ENCODE assay signal across 8 cellular contexts in genomic region chr9:62802719-62803079, GRCh38.
DNase-seq lines count a peak whose midpoint lies in the region; ATAC-seq, FAIRE-seq and TF ChIP-seq lines count a peak whose summit lies in the region.
"Not testable (repeated sequence)": the region's sequence is repeated elsewhere in the genome, so short reads cannot be mapped to it uniquely, and the experiment has no call there.

No MANE protein-coding gene starts in this region.

- peaks cover 30 to 40% (median 33%) of the 10 kb centered on the region in 3 donors for H3K4me1 Mint-ChIP-seq in CD8-positive, alpha-beta memory T cell

- dilution Hi-C loops in endothelial cell of umbilical vein (cut with MboI; ENCODE audit: extremely low pct_ligation_motif_present, low sequenced_read_pairs), result not testable (repeated sequence)

- not testable (repeated sequence) for H3K36me3 Mint-ChIP-seq in CD8-positive, alpha-beta memory T cell

- intact Hi-C loops in endothelial cell of umbilical vein (cut with micrococcal nuclease), result not testable (repeated sequence)

- TF ChIP-seq POLR2A in endothelial cell of umbilical vein (IDR thresholded peaks at IDR 0.05; ENCODE audit: low read depth, low read length), result not testable (repeated sequence)

- H2AFZ ChIP-seq in SU-DHL-6 (ENCODE audit: low read depth, low read length, severe bottlenecking) (peak overlapping the region; percentile 11), endothelial cell of umbilical vein (ENCODE audit: low read depth, low read length) (peak overlapping the region; percentile 96)

- not testable (repeated sequence) for H3K9me1 ChIP-seq in endothelial cell of umbilical vein (replicated peaks; ENCODE audit: control insufficient read depth, extremely low read depth, insufficient read depth, low read length)

- peaks cover 31 to 41% of the 10 kb centered on the region in 2 donors for H3K27me3 Mint-ChIP-seq in CD8-positive, alpha-beta memory T cell

- peak; percentile 0 for ATAC-seq in HG02870 (IDR thresholded peaks at IDR 0.05; ENCODE audit: unreplicated experiment)
- not testable (repeated sequence) for ATAC-seq in thoracic aorta (ENCODE audit: insufficient number of reproducible peaks, low FRiP score, low read depth)

- H3K9me2 ChIP-seq in SU-DHL-6 (replicated peaks; ENCODE audit: insufficient read depth, low read length), result not testable (repeated sequence)

- peaks cover 26% of the 10 kb centered on the region for H3K4me1 ChIP-seq in CD8-positive, alpha-beta memory T cell (ENCODE audit: insufficient read depth, low read length)
- not testable (repeated sequence) for H3K4me1 ChIP-seq in adipocyte (ENCODE audit: control insufficient read depth, insufficient read depth, low read length); endothelial cell of umbilical vein (ENCODE audit: control insufficient read depth, extremely low read depth, insufficient read depth, low read length); iPS-20b (ENCODE audit: insufficient read depth, low read length)
- H3K4me1 ChIP-seq in neutrophil (ENCODE audit: control insufficient read depth in 1 of 2, insufficient read depth in 1 of 2, low read depth in 1 of 2, low read length in 1 of 2) (peaks cover 30 to 46% of the 10 kb centered on the region in 2 experiments), thoracic aorta (ENCODE audit: control insufficient read depth in 1 of 2, low read depth in 2 of 2) (peaks cover 8 to 28% of the 10 kb centered on the region in 2 donors)

- H3K79me2 ChIP-seq in SU-DHL-6 (ENCODE audit: insufficient read depth, low read length); endothelial cell of umbilical vein (ENCODE audit: control insufficient read depth, insufficient read depth, low read length): not testable (repeated sequence)

- TF ChIP-seq CTCF in SU-DHL-6 (IDR thresholded peaks at IDR 0.05; ENCODE audit: insufficient read depth, low read length, poor library complexity, severe bottlenecking); endothelial cell of umbilical vein (IDR thresholded peaks at IDR 0.05; ENCODE audit: extremely low read depth in 1 of 2, insufficient read depth in 1 of 2, low read depth in 1 of 2, low read length in 2 of 2); neutrophil (IDR thresholded peaks at IDR 0.05); thoracic aorta (IDR thresholded peaks at IDR 0.05): not testable (repeated sequence)

- DNase-seq in CD8-positive, alpha-beta memory T cell; adipocyte (ENCODE audit: low read depth); endothelial cell of umbilical vein (ENCODE audit: low read depth, low spot score); thoracic aorta (ENCODE audit: low spot score): not testable (repeated sequence)

- H3K27ac ChIP-seq in CD8-positive, alpha-beta memory T cell (ENCODE audit: low read depth, low read length), result peak overlapping the region; percentile 67
- peak overlapping the region; percentile 74; the same call in 1 of the 2 replicates for H3K27ac ChIP-seq in SU-DHL-6 (ENCODE audit: low read depth, low read length)
- peak overlapping the region; percentile 77 for H3K27ac ChIP-seq in endothelial cell of umbilical vein (ENCODE audit: insufficient read depth, low read depth, low read length)
- not testable (repeated sequence) for H3K27ac ChIP-seq in iPS-20b (ENCODE audit: low read length)
- H3K27ac ChIP-seq in neutrophil, result peak overlapping the region; percentile 87
- H3K27ac ChIP-seq in thoracic aorta, result peak overlapping the region in 1 of 2 donors; percentile 23

- FAIRE-seq in endothelial cell of umbilical vein (lab: Jason Lieb, UNC), result not testable (repeated sequence)

- H4K20me1 ChIP-seq in SU-DHL-6 (ENCODE audit: low read depth, low read length); endothelial cell of umbilical vein (replicated peaks; ENCODE audit: control insufficient read depth, extremely low read depth, insufficient read depth, low read length): not testable (repeated sequence)

- H3K4me3 ChIP-seq in CD8-positive, alpha-beta memory T cell (ENCODE audit: low read length), result peak overlapping the region; percentile 55
- H3K4me3 ChIP-seq in SU-DHL-6 (ENCODE audit: insufficient read depth, low read length, poor library complexity, severe bottlenecking) (peak overlapping the region; percentile 73), adipocyte (ENCODE audit: low read length) (peak overlapping the region; percentile 82), endothelial cell of umbilical vein (replicated peaks in 1 of 3; ENCODE audit: insufficient read depth in 1 of 3, low read depth in 1 of 3, low read length in 3 of 3) (peak overlapping the region; percentile 38 to 78 (median 73)), iPS-20b (ENCODE audit: low read length) (peak overlapping the region; percentile 81), neutrophil (ENCODE audit: low read depth in 1 of 2, low read length in 1 of 2) (peak overlapping the region; percentile 72 to 74), thoracic aorta (peak overlapping the region; percentile 71)

- BruUV-seq in endothelial cell of umbilical vein (replicated peaks; lab: Mats Ljungman, UMichigan), result not testable (repeated sequence)

- H3K27ac Mint-ChIP-seq in CD8-positive, alpha-beta memory T cell, result peak overlapping the region; percentile 52 to 97 (median 77)

- H3K27me3 ChIP-seq in CD8-positive, alpha-beta memory T cell (ENCODE audit: insufficient read depth, low read length, poor library complexity, severe bottlenecking); SU-DHL-6 (ENCODE audit: low read length); adipocyte (replicated peaks; ENCODE audit: control insufficient read depth, insufficient read depth, low read length); thoracic aorta (replicated peaks; ENCODE audit: insufficient read depth): not testable (repeated sequence)
- H3K27me3 ChIP-seq in endothelial cell of umbilical vein (ENCODE audit: control insufficient read depth in 2 of 2, insufficient read depth in 2 of 2, low read length in 2 of 2) (peaks cover 11 to 15% of the 10 kb centered on the region in 2 experiments), iPS-20b (ENCODE audit: insufficient read depth, low read length) (peaks cover 78% of the 10 kb centered on the region), neutrophil (peaks cover 78% of the 10 kb centered on the region)

- CTCF ChIA-PET in CD8-positive, alpha-beta memory T cell (lab: Charles Lee), result interaction anchor here (1.4 to 1.7 kb wide), 2 partner anchors 35 to 1015 kb away, joined by 4 to 6 read pairs; no protein-coding TSS in a partner anchor
- CTCF ChIA-PET in endothelial cell of umbilical vein (lab: Charles Lee), result interaction anchor here (0.9 kb wide), 1 partner anchor 1015 kb away, joined by 6 read pairs; no protein-coding TSS in a partner anchor

- H3F3A ChIP-seq in SU-DHL-6 (ENCODE audit: insufficient read depth), result not testable (repeated sequence)

- POLR2A ChIA-PET in CD8-positive, alpha-beta memory T cell (lab: Charles Lee), result interaction anchor here (1.4 kb wide), 1 partner anchor 1015 kb away, joined by 4 read pairs; no protein-coding TSS in a partner anchor
- POLR2A ChIA-PET in endothelial cell of umbilical vein (lab: Charles Lee), result not testable (repeated sequence)

- not testable (repeated sequence) for H3K9me3 ChIP-seq in CD8-positive, alpha-beta memory T cell (ENCODE audit: low read length); SU-DHL-6 (ENCODE audit: insufficient read depth, low read length); adipocyte (ENCODE audit: control insufficient read depth, low read length); endothelial cell of umbilical vein (replicated peaks; ENCODE audit: control insufficient read depth, insufficient read depth, low read length); iPS-20b (ENCODE audit: insufficient read depth, low read depth, low read length); neutrophil; thoracic aorta

- H3K4me2 ChIP-seq in SU-DHL-6 (ENCODE audit: low read depth, low read length, poor library complexity, severe bottlenecking) (peak overlapping the region; percentile 82), endothelial cell of umbilical vein (ENCODE audit: insufficient read depth, low read length) (peak overlapping the region; percentile 86)

- not testable (repeated sequence) for H3K9me3 Mint-ChIP-seq in CD8-positive, alpha-beta memory T cell

- H3K4me3 Mint-ChIP-seq in CD8-positive, alpha-beta memory T cell, result peak overlapping the region; percentile 68 to 94 (median 78)

- not testable (repeated sequence) for H3K36me3 ChIP-seq in CD8-positive, alpha-beta memory T cell (ENCODE audit: insufficient read depth, low read length); SU-DHL-6 (ENCODE audit: low read length); adipocyte (ENCODE audit: control insufficient read depth, insufficient read depth, low read length, severe bottlenecking); endothelial cell of umbilical vein (ENCODE audit: control insufficient read depth in 2 of 2, extremely low read depth in 1 of 2, insufficient read depth in 2 of 2, low read length in 2 of 2); iPS-20b (ENCODE audit: insufficient read depth, low read depth, low read length); neutrophil; thoracic aorta

- H3K9ac ChIP-seq in SU-DHL-6 (ENCODE audit: low read length), result peak overlapping the region; percentile 83
- H3K9ac ChIP-seq in adipocyte (ENCODE audit: low read length), result peak overlapping the region; percentile 90
- peak overlapping the region; percentile 71 for H3K9ac ChIP-seq in endothelial cell of umbilical vein (replicated peaks; ENCODE audit: extremely low read depth, insufficient read depth, low read length)
- H3K9ac ChIP-seq in iPS-20b (ENCODE audit: low read depth, low read length), result peak overlapping the region; percentile 73; the same call in 1 of the 2 replicates
